ENCODE assay signal across 8 cellular contexts in genomic region chr19:58386166-58386575, GRCh38. TPM values are rescaled to one million over a fixed set of nuclear protein-coding genes. Genes with fewer than 3 reads are reported as not detected.
DNase-seq lines count a peak whose midpoint lies in the region; ATAC-seq and TF ChIP-seq lines count a peak whose summit lies in the region.

No MANE protein-coding gene starts in this region.

- peak overlapping the region; percentile 93 for H3K27ac ChIP-seq in CD4-positive, alpha-beta T cell (ENCODE audit: low read depth, low read length)
- H3K27ac ChIP-seq in GM23248 (peak overlapping the region; percentile 98), SK-N-SH (ENCODE audit: low read depth in 2 of 2, low read length in 1 of 2) (peak overlapping the region; percentile 95 to 99), trophoblast cell (ENCODE audit: low read depth, low read length) (peak overlapping the region; percentile 97)

- TF ChIP-seq EP300 in SK-N-SH (IDR thresholded peaks at IDR 0.05; ENCODE audit: borderline replicate concordance in 1 of 2, low read depth in 1 of 2, low read length in 1 of 2) = no peak

- H2BK120ac ChIP-seq in trophoblast cell (ENCODE audit: insufficient read depth, low read length, poor library complexity) = peak overlapping the region; percentile 70

- H3K4me1 Mint-ChIP-seq in CD4-positive, alpha-beta T cell (ENCODE audit: low read depth) = peaks cover 50% of the 10 kb centered on the region

- H2BK5ac ChIP-seq in trophoblast cell (ENCODE audit: low read depth, low read length, poor library complexity) = peak overlapping the region; percentile 81

- H2AK5ac ChIP-seq in trophoblast cell (ENCODE audit: low read length) = peak overlapping the region; percentile 56

- peaks cover 43% of the 10 kb centered on the region for H3K36me3 Mint-ChIP-seq in CD4-positive, alpha-beta T cell (ENCODE audit: low read depth)

- H4K20me1 ChIP-seq in GM23248 (ENCODE audit: insufficient read depth) (peaks cover 6% of the 10 kb centered on the region; the same call in 1 of the 2 replicates), SK-N-SH (ENCODE audit: insufficient read depth) (peaks cover 25% of the 10 kb centered on the region)

- peak overlapping the region; percentile 96 for H3K18ac ChIP-seq in trophoblast cell (ENCODE audit: low read length)

- peak overlapping the region; percentile 99 for H3K4me3 Mint-ChIP-seq in CD4-positive, alpha-beta T cell

- H3K36me3 ChIP-seq in GM23248 (ENCODE audit: low read depth) (peaks cover 18% of the 10 kb centered on the region), SK-N-SH (replicated peaks in 1 of 2; ENCODE audit: control insufficient read depth in 1 of 2, insufficient read depth in 2 of 2, low read length in 1 of 2) (peaks cover 20 to 30% of the 10 kb centered on the region in 2 experiments), trophoblast cell (ENCODE audit: control insufficient read depth in 1 of 2, insufficient read depth in 2 of 2, low read length in 2 of 2) (peaks cover 9 to 18% of the 10 kb centered on the region in 2 experiments)

- H3K79me1 ChIP-seq in trophoblast cell (ENCODE audit: low read length) = peaks cover 11% of the 10 kb centered on the region

- no peak overlapping the region for H3K23ac ChIP-seq in trophoblast cell (ENCODE audit: low read length)

- no peak for ATAC-seq in CD4-positive, alpha-beta T cell (ENCODE audit: poor library complexity)
- no peak for ATAC-seq in HG03139 (IDR thresholded peaks at IDR 0.05; ENCODE audit: unreplicated experiment)

- TF ChIP-seq CTCF in CD4-positive, alpha-beta T cell (IDR thresholded peaks at IDR 0.05) = no peak
- TF ChIP-seq CTCF in SK-N-SH (IDR thresholded peaks at IDR 0.05) (no peak), fibroblast of mammary gland (conservative IDR thresholded peaks at IDR 0.05; ENCODE audit: control insufficient read depth, insufficient read depth, low read depth, low read length) (no peak)

- H3K27me3 Mint-ChIP-seq in CD4-positive, alpha-beta T cell = no peaks in the 10 kb centered on the region

- H3K27ac Mint-ChIP-seq in CD4-positive, alpha-beta T cell = peak overlapping the region; percentile 98

- in situ Hi-C loops in GM23248 (cut with MboI) = no loop called here

- H3K9me2 ChIP-seq in GM23248 (ENCODE audit: insufficient read depth) (no peaks in the 10 kb centered on the region), SK-N-SH (no peaks in the 10 kb centered on the region)

- peak overlapping the region; percentile 95 for H4K8ac ChIP-seq in trophoblast cell (ENCODE audit: low read depth, low read length)

- intact Hi-C loops in CD4-positive, alpha-beta T cell (cut with DNase I, micrococcal nuclease) = loop anchor here (2.0 to 5.0 kb wide), 3 partner anchors 55 to 204 kb away; partner anchors contain the start of genes ZNF132 (in 1 of the 2), ZNF274 (in 1 of the 2) and ZNF324 (in 1 of the 2)

- no peak for DNase-seq in CD4-positive, alpha-beta T cell
- DNase-seq in GM23248 (no peak), SK-N-SH (no peak), fibroblast of mammary gland (ENCODE audit: low read depth) (no peak), trophoblast cell (no peak), germinal center (ENCODE audit: low spot score) (no peak), EL (no peak)

- no peak overlapping the region for H2BK12ac ChIP-seq in trophoblast cell (ENCODE audit: low read length)

- H3K4me1 ChIP-seq in GM23248 (ENCODE audit: insufficient read depth) (peaks cover 21% of the 10 kb centered on the region), SK-N-SH (ENCODE audit: control insufficient read depth in 1 of 2, insufficient read depth in 2 of 2, low read depth in 1 of 2, low read length in 1 of 2) (peaks cover 21 to 31% of the 10 kb centered on the region in 2 experiments; a peak in 3 of 4 replicates), trophoblast cell (ENCODE audit: control insufficient read depth in 1 of 2, insufficient read depth in 2 of 2, low read length in 2 of 2) (peaks cover 18 to 28% of the 10 kb centered on the region in 2 experiments)

- H3K27me3 ChIP-seq in CD4-positive, alpha-beta T cell (ENCODE audit: control insufficient read depth, insufficient read depth, low read length) = no peaks in the 10 kb centered on the region
- H3K27me3 ChIP-seq in GM23248 (replicated peaks; ENCODE audit: insufficient read depth) (no peaks in the 10 kb centered on the region), SK-N-SH (ENCODE audit: insufficient read depth) (no peaks in the 10 kb centered on the region), trophoblast cell (ENCODE audit: insufficient read depth, low read length) (no peaks in the 10 kb centered on the region)

- H3K14ac ChIP-seq in trophoblast cell (ENCODE audit: low read length) = peak overlapping the region; percentile 94

- H3K9me3 ChIP-seq in CD4-positive, alpha-beta T cell (ENCODE audit: control insufficient read depth, low read length) = no peaks in the 10 kb centered on the region
- no peaks in the 10 kb centered on the region for H3K9me3 ChIP-seq in GM23248 (ENCODE audit: low read depth)
- H3K9me3 ChIP-seq in SK-N-SH = no peaks in the 10 kb centered on the region
- no peaks in the 10 kb centered on the region for H3K9me3 ChIP-seq in trophoblast cell (ENCODE audit: insufficient read depth, low read depth, low read length)

- peak overlapping the region; percentile 77 for H2AFZ ChIP-seq in GM23248
- no peak overlapping the region for H2AFZ ChIP-seq in SK-N-SH (ENCODE audit: low read depth)
- peak overlapping the region; percentile 77 for H2AFZ ChIP-seq in trophoblast cell (ENCODE audit: insufficient read depth, low read length, poor library complexity)

- peak overlapping the region; percentile 89 for H3K4me2 ChIP-seq in GM23248 (ENCODE audit: unreplicated experiment)
- peak overlapping the region; percentile 85 for H3K4me2 ChIP-seq in SK-N-SH
- peak overlapping the region; percentile 63 for H3K4me2 ChIP-seq in trophoblast cell (ENCODE audit: low read length)

- H3F3A ChIP-seq in GM23248 (ENCODE audit: insufficient read depth) = peaks cover 7% of the 10 kb centered on the region; the same call in 1 of the 2 replicates
- H3F3A ChIP-seq in SK-N-SH (replicated peaks; ENCODE audit: insufficient read depth) = peaks cover 7% of the 10 kb centered on the region

- CTCF ChIA-PET in CD4-positive, alpha-beta T cell (lab: Charles Lee) = no interaction called here
- CTCF ChIA-PET in SK-N-SH (lab: Yijun Ruan, JAX) = no interaction called here

- peak overlapping the region; percentile 98 for H3K9ac ChIP-seq in GM23248
- H3K9ac ChIP-seq in SK-N-SH = peak overlapping the region; percentile 91
- peak overlapping the region; percentile 99 for H3K9ac ChIP-seq in trophoblast cell (ENCODE audit: low read length)

- H3K4me3 ChIP-seq in GM23248 (peak overlapping the region; percentile 92), SK-N-SH (ENCODE audit: low read depth in 2 of 2, low read length in 1 of 2) (peak overlapping the region; percentile 87 to 92), fibroblast of mammary gland (ENCODE audit: control insufficient read depth, low read depth, low read length) (peak overlapping the region; percentile 85), trophoblast cell (ENCODE audit: low read depth, low read length) (peak overlapping the region; percentile 80)

- POLR2A ChIA-PET in CD4-positive, alpha-beta T cell (lab: Charles Lee) = interaction anchor here (1.4 to 2.3 kb wide), 3 partner anchors 22 to 54 kb away, joined by 3 to 7 read pairs (median 7); partner anchors contain the start of genes ZNF132, ZNF497 and ZNF584
- POLR2A ChIA-PET in SK-N-SH (lab: Yijun Ruan, JAX) = interaction anchor here (2.1 kb wide), 1 partner anchor 23 kb away, joined by 6 read pairs; the partner anchor contains the start of gene ZNF497

- TF ChIP-seq RAD21 in SK-N-SH (IDR thresholded peaks at IDR 0.05; ENCODE audit: low read length) = no peak

- H3K9me3 Mint-ChIP-seq in CD4-positive, alpha-beta T cell = no peaks in the 10 kb centered on the region

- H4K12ac ChIP-seq in trophoblast cell (ENCODE audit: low read depth, low read length) = peak overlapping the region; percentile 95

- H3K4ac ChIP-seq in trophoblast cell (ENCODE audit: low read depth, low read length) = peak overlapping the region; percentile 23

- 3 to 4% methylated on average over 29 of the region's 29 CpGs for WGBS in GM23248 (ENCODE audit: low coverage in 1 of 2, low lambda C conversion rate in 2 of 2, missing lambda C conversion rate in 2 of 2), 2 experiments
- WGBS in SK-N-SH (ENCODE audit: low lambda C conversion rate) = 4% methylated on average over 15 of the region's 29 CpGs
- WGBS in trophoblast cell (ENCODE audit: extremely low coverage, insufficient coverage, insufficient read length) = no CpG with 5 or more reads among the region's 29 CpGs

- H3K79me2 ChIP-seq in GM23248 (ENCODE audit: insufficient read depth) (peaks cover 69% of the 10 kb centered on the region), SK-N-SH (ENCODE audit: insufficient read depth) (peaks cover 69% of the 10 kb centered on the region), trophoblast cell (ENCODE audit: control insufficient read depth, insufficient read depth, low read length, poor library complexity) (peaks cover 15% of the 10 kb centered on the region)

- peak overlapping the region; percentile 98 for H4K91ac ChIP-seq in trophoblast cell (ENCODE audit: low read depth, low read length)

RNA-seq across cellular contexts. Expression of gene RPS5, which starts 0.9 kb away (rescaled TPM):
- total RNA-seq in CD4-positive, alpha-beta T cell = 1,000 to 10,000 TPM; 1,619 to 1,646 TPM
- total RNA-seq in GM23248 (2014; rRNA removed; shearing (Covaris generic)) = 1,366 and 1,425 TPM in 2 replicates
- polyA plus RNA-seq in GM23248 (2016; fragmentation: Nextera tagmentation; extraction: Ambion mirVana) = 561 and 565 TPM in 2 replicates
- 3,905 and 4,334 TPM in 2 replicates for polyA plus RNA-seq in SK-N-SH (2012; rRNA removed)
- polyA plus RNA-seq in SK-N-SH (2012; cell fraction: cytosol; rRNA removed) = 2,353 and 3,574 TPM in 2 replicates
- polyA plus RNA-seq in SK-N-SH (2012; cell fraction: nucleus; rRNA removed) = 1,227 and 1,326 TPM in 2 replicates
- polyA plus RNA-seq in trophoblast cell (2013) = 888 and 902 TPM in 2 replicates

RNA-seq across cellular contexts. Expression of gene ZNF837, which starts 5.3 kb away (rescaled TPM):
- 1 to 10 TPM in 1 of 2 experiments, under 1 TPM in 1; 0.71 to 1.0 TPM for total RNA-seq in CD4-positive, alpha-beta T cell
- total RNA-seq in GM23248 (2014; rRNA removed; shearing (Covaris generic)) = 2.5 and 5.3 TPM in 2 replicates
- polyA plus RNA-seq in GM23248 (2016; fragmentation: Nextera tagmentation; extraction: Ambion mirVana) (1.4 and 2.2 TPM in 2 replicates), SK-N-SH (2012; rRNA removed) (1.2 and 1.6 TPM in 2 replicates)
- 0.58 and 1.1 TPM in 2 replicates for polyA plus RNA-seq in SK-N-SH (2012; cell fraction: cytosol; rRNA removed)
- polyA plus RNA-seq in SK-N-SH (2012; cell fraction: nucleus; rRNA removed) = 2.2 and 3.3 TPM in 2 replicates
- polyA plus RNA-seq in trophoblast cell (2013) = 2.0 and 2.1 TPM in 2 replicates

RNA-seq across cellular contexts. Expression of gene RNF225, which starts 9.3 kb away (rescaled TPM):
- total RNA-seq in CD4-positive, alpha-beta T cell = under 1 TPM in 1 of 2 experiments, not detected in 1; 0.55 TPM
- total RNA-seq in GM23248 (2014; rRNA removed; shearing (Covaris generic)) = not detected in 2 replicates
- polyA plus RNA-seq in GM23248 (2016; fragmentation: Nextera tagmentation; extraction: Ambion mirVana) (not detected in 2 replicates), SK-N-SH (2012; rRNA removed) (0.13 TPM in 1 of 2 replicates, not detected in the other)
- polyA plus RNA-seq in SK-N-SH (2012; cell fraction: cytosol; rRNA removed) = not detected in 2 replicates
- 0.09 TPM in 1 of 2 replicates, not detected in the other for polyA plus RNA-seq in SK-N-SH (2012; cell fraction: nucleus; rRNA removed)
- polyA plus RNA-seq in trophoblast cell (2013) = 0.71 and 0.76 TPM in 2 replicates

RNA-seq across cellular contexts. Expression of gene ZNF584, which starts 22.3 kb away (rescaled TPM):
- 1 to 10 TPM; 1.7 to 1.8 TPM for total RNA-seq in CD4-positive, alpha-beta T cell
- total RNA-seq in GM23248 (2014; rRNA removed; shearing (Covaris generic)) = 8.5 and 14.6 TPM in 2 replicates
- 12.7 and 14.0 TPM in 2 replicates for polyA plus RNA-seq in GM23248 (2016; fragmentation: Nextera tagmentation; extraction: Ambion mirVana)
- 9.4 and 12.0 TPM in 2 replicates for polyA plus RNA-seq in SK-N-SH (2012; rRNA removed)
- 7.7 and 9.6 TPM in 2 replicates for polyA plus RNA-seq in SK-N-SH (2012; cell fraction: cytosol; rRNA removed)
- 10.1 and 12.1 TPM in 2 replicates for polyA plus RNA-seq in SK-N-SH (2012; cell fraction: nucleus; rRNA removed)
- polyA plus RNA-seq in trophoblast cell (2013) = 2.4 and 2.7 TPM in 2 replicates

RNA-seq across cellular contexts. Expression of gene ZNF497, which starts 23.6 kb away (rescaled TPM):
- under 1 TPM; 0.28 to 0.55 TPM for total RNA-seq in CD4-positive, alpha-beta T cell
- 0.38 and 0.97 TPM in 2 replicates for total RNA-seq in GM23248 (2014; rRNA removed; shearing (Covaris generic))
- polyA plus RNA-seq in GM23248 (2016; fragmentation: Nextera tagmentation; extraction: Ambion mirVana) = 0.65 and 0.72 TPM in 2 replicates
- polyA plus RNA-seq in SK-N-SH (2012; rRNA removed) = 1.0 and 1.1 TPM in 2 replicates
- 0.30 and 0.45 TPM in 2 replicates for polyA plus RNA-seq in SK-N-SH (2012; cell fraction: cytosol; rRNA removed)
- polyA plus RNA-seq in SK-N-SH (2012; cell fraction: nucleus; rRNA removed) = 8.1 and 13.1 TPM in 2 replicates
- 0.61 and 0.68 TPM in 2 replicates for polyA plus RNA-seq in trophoblast cell (2013)
